Comparison of ENCODE assay signal across 2 cellular contexts in genomic region chr3:47324278-47324865, GRCh38.
A peak's percentile ranks its signal among the peaks of the same experiment; 100 is the strongest.
TF ChIP-seq lines count a peak whose summit lies in the region.

No MANE protein-coding gene starts in this region.

TF ChIP-seq in HCT116, 20 proteins besides CTCF, POLR2A, EP300 and RAD21:
- TF ChIP-seq, protein P1, sequence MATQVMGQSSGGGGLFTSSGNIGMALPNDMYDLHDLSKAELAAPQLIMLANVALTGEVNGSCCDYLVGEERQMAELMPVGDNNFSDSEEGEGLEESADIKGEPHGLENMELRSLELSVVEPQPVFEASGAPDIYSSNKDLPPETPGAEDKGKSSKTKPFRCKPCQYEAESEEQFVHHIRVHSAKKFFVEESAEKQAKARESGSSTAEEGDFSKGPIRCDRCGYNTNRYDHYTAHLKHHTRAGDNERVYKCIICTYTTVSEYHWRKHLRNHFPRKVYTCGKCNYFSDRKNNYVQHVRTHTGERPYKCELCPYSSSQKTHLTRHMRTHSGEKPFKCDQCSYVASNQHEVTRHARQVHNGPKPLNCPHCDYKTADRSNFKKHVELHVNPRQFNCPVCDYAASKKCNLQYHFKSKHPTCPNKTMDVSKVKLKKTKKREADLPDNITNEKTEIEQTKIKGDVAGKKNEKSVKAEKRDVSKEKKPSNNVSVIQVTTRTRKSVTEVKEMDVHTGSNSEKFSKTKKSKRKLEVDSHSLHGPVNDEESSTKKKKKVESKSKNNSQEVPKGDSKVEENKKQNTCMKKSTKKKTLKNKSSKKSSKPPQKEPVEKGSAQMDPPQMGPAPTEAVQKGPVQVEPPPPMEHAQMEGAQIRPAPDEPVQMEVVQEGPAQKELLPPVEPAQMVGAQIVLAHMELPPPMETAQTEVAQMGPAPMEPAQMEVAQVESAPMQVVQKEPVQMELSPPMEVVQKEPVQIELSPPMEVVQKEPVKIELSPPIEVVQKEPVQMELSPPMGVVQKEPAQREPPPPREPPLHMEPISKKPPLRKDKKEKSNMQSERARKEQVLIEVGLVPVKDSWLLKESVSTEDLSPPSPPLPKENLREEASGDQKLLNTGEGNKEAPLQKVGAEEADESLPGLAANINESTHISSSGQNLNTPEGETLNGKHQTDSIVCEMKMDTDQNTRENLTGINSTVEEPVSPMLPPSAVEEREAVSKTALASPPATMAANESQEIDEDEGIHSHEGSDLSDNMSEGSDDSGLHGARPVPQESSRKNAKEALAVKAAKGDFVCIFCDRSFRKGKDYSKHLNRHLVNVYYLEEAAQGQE (IDR thresholded peaks at IDR 0.05; ENCODE audit: low read depth) = no peak
- no peak for TF ChIP-seq CBX3 (IDR thresholded peaks at IDR 0.05; ENCODE audit: low read depth)
- no peak for TF ChIP-seq SP1 (IDR thresholded peaks at IDR 0.05; ENCODE audit: low read depth)
- TF ChIP-seq EZH2phosphoT487 (IDR thresholded peaks at IDR 0.05; ENCODE audit: borderline replicate concordance) = no peak
- no peak for TF ChIP-seq ZNF274 (IDR thresholded peaks at IDR 0.05; ENCODE audit: low read depth, low read length)
- TF ChIP-seq ZFX (IDR thresholded peaks at IDR 0.05) = no peak

TF ChIP-seq in neural cell, 6 proteins besides CTCF, POLR2A, EP300 and RAD21 (continued from another document):
- TF ChIP-seq, protein P1 (IDR thresholded peaks at IDR 0.05; ENCODE audit: borderline replicate concordance) = no peak
- TF ChIP-seq SMC3 (conservative IDR thresholded peaks at IDR 0.05; ENCODE audit: poor library complexity) (peak; percentile 69), TAF1 (IDR thresholded peaks at IDR 0.05; ENCODE audit: low read depth) (no peak)
